ENCODE assay signal across 8 cellular contexts in the genomic region with DNA sequence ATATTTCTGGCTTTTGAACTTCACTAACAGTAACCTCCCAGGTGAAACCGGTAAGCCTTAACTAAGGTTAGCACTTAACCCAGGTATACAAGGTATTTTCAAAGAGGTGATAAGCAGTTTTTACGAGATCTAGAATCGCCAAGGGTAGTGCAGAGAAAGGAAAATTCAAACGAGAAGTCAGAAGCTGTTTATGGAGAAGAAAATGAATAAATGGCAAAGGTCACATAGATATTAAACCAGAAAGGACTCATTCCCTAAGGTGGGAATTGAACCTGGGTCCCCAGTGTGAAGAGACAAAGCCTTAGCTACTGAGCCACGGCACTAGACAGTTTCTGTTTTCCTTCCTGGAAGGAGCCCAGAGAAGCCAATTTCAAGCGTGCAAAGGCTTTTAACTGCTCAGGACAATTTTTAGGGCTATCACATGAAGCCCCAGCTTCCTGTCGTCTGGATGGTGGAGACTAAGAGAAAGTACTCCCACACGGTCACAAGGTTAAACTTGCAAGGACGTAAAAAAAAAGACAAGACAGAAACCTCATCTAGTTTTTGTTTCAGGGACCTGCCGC. TPM values are rescaled to one million over a fixed set of nuclear protein-coding genes. Genes with fewer than 3 reads are reported as not detected.
A peak's percentile ranks its signal among the peaks of the same experiment; 100 is the strongest.
DNase-seq lines count a peak whose midpoint lies in the region; ATAC-seq and TF ChIP-seq lines count a peak whose summit lies in the region.

No MANE protein-coding gene starts in this region.

- H3K36me3 ChIP-seq in transverse colon: no peaks in the 10 kb centered on the region

- H3K27me3 ChIP-seq in transverse colon: no peaks in the 10 kb centered on the region

- no peak for TF ChIP-seq EP300 in transverse colon (IDR thresholded peaks at IDR 0.05; ENCODE audit: low read depth)

- TF ChIP-seq CTCF in transverse colon (IDR thresholded peaks at IDR 0.05): no peak

- H3K9me3 ChIP-seq in transverse colon: no peaks in the 10 kb centered on the region

- TF ChIP-seq POLR2A in transverse colon (IDR thresholded peaks at IDR 0.05): no peak

- H3K4me3 ChIP-seq in transverse colon: no peak overlapping the region

- H3K27ac ChIP-seq in transverse colon: peak overlapping the region; percentile 54 to 81 (median 68)

- no peak for ATAC-seq in HG03175 (IDR thresholded peaks at IDR 0.05; ENCODE audit: unreplicated experiment)
- ATAC-seq in HG02642 (IDR thresholded peaks at IDR 0.05; ENCODE audit: poor library complexity, unreplicated experiment): no peak

- peak; percentile 65 for DNase-seq in activated effector memory CD4-positive, alpha-beta T cell treated with anti-CD3 and anti-CD28 coated beads, Interleukin-2, amount 50 U/mL, for 16 hours
- no peak for DNase-seq in activated effector memory CD4-positive, alpha-beta T cell treated with Interleukin-2 at 50 U/mL for 16 hours
- DNase-seq in activated T-cell treated with anti-CD3 and anti-CD28 coated beads for 48 hours (ENCODE audit: low read depth) (peak; percentile 47), left kidney (ENCODE audit: low read depth, low spot score) (peak; percentile 90), transverse colon (peak; percentile 39), HK-2 (ENCODE audit: unreplicated experiment) (no peak)

- intact Hi-C loops in transverse colon (cut with DNase I; ENCODE audit: low total_unique reads): loop anchor here (5.0 kb wide), 1 partner anchor 959 kb away; no protein-coding TSS in a partner anchor

- H3K4me1 ChIP-seq in transverse colon: peaks cover 24 to 79% (median 55%) of the 10 kb centered on the region in 4 donors

- 31 to 36% methylated on average over 6 to 10 of the region's 10 CpGs for WGBS in transverse colon (ENCODE audit: low coverage in 1 of 2), 2 donors

- in situ Hi-C loops in transverse colon (cut with MboI; ENCODE audit: low pct_ligation_motif_present in 1 of 4, low pct_unique_long_range_greater_than_20kb in 1 of 4, low sequenced_read_pairs in 3 of 4): no loop called here

RNA-seq across cellular contexts. Expression of gene C1QTNF6, which starts 5.7 kb away (rescaled TPM):
- total RNA-seq in transverse colon: 10 to 100 TPM in 1 of 4 donors, 1 to 10 TPM in 3; 1.4 to 68.8 (median 7.5) TPM

RNA-seq across cellular contexts. Expression of gene SSTR3, which starts 18.6 kb away (rescaled TPM):
- under 1 TPM in 2 of 4 donors, not detected in 2; 0.16 to 0.41 TPM for total RNA-seq in transverse colon

RNA-seq across cellular contexts. Expression of gene IL2RB, which starts 44.0 kb away (rescaled TPM):
- 1 to 10 TPM; 1.1 to 3.4 (median 2.6) TPM for total RNA-seq in transverse colon

RNA-seq across cellular contexts. Expression of gene RAC2, which starts 50.4 kb away (rescaled TPM):
- 10 to 100 TPM in 3 of 4 donors, 1 to 10 TPM in 1; 5.2 to 36.3 (median 24.0) TPM for total RNA-seq in transverse colon

Comparison
In these comparisons a context has a peak if more than half of its experiments do, and no peak if none do; other contexts are left out.
1. DNase-seq: peak in activated effector memory CD4-positive, alpha-beta T cell treated with anti-CD3 and anti-CD28 coated beads, Interleukin-2, amount 50 U/mL, for 16 hours (single experiment), activated T-cell treated with anti-CD3 and anti-CD28 coated beads for 48 hours (single experiment), left kidney (single experiment) and transverse colon (single experiment); none in activated effector memory CD4-positive, alpha-beta T cell treated with Interleukin-2 at 50 U/mL for 16 hours (single experiment) and HK-2 (single experiment).